22 cellular contexts compared by ENCODE assay signal in genomic region chr3:46094506-46094905, GRCh38.
DNase-seq lines count a peak whose midpoint lies in the region; ATAC-seq and TF ChIP-seq lines count a peak whose summit lies in the region.
"Had no signal": no experiment of that assay in that cellular context is flagged by ENCODE, and none has a peak within 500 bp of the region (broad histone marks: within the 10 kb centered on the region; RNA-seq: fewer than 3 reads in every experiment).

No MANE protein-coding gene starts in this region.

- H2AFZ ChIP-seq in H9 (ENCODE audit: low read length), result no peak overlapping the region

- H2BK5ac ChIP-seq in H9 (ENCODE audit: insufficient read length, low read length), result no peak overlapping the region

- H4K91ac ChIP-seq in H9 (ENCODE audit: insufficient read length, low read depth, low read length), result no peak overlapping the region

- CTCF ChIA-PET in activated naive CD4-positive, alpha-beta T cell treated with anti-CD3 and anti-CD28 coated beads, Interleukin-2, amount 10 ng/mL, durations not matched to agents 7 days and 5 days (lab: Charles Lee), result interaction anchor here (1.3 to 2.5 kb wide), 4 partner anchors 16 to 277 kb away, joined by 3 to 12 read pairs (median 10); partner anchors contain the start of genes CCR1 and CCR5
- CTCF ChIA-PET in activated B cell treated with CpG ODN at 0.5 μM for 24 hours (lab: Charles Lee), result interaction anchor here (0.9 to 2.3 kb wide), 5 partner anchors 15 to 114 kb away, joined by 3 to 8 read pairs (median 4); partner anchors contain the start of gene CCR1

- peaks cover 6% of the 10 kb centered on the region for H3K36me3 Mint-ChIP-seq in activated naive CD4-positive, alpha-beta T cell treated with anti-CD3 and anti-CD28 coated beads, Interleukin-2, amount 10 ng/mL, durations not matched to agents 7 days and 5 days
- H3K36me3 Mint-ChIP-seq in activated B cell treated with CpG ODN at 0.5 μM for 24 hours (ENCODE audit: low read depth) (no peaks in the 10 kb centered on the region), H9 (ENCODE audit: insufficient read depth in 1 of 3, low read depth in 3 of 3) (no peaks in the 10 kb centered on the region)
- H3K36me3 Mint-ChIP-seq: CD4-positive, alpha-beta memory T cell had no signal

- no peak overlapping the region for H3K4me3 Mint-ChIP-seq in activated naive CD4-positive, alpha-beta T cell treated with anti-CD3 and anti-CD28 coated beads, Interleukin-2, amount 10 ng/mL, durations not matched to agents 7 days and 5 days
- no peak overlapping the region for H3K4me3 Mint-ChIP-seq in activated B cell treated with CpG ODN at 0.5 μM for 24 hours
- no peak overlapping the region for H3K4me3 Mint-ChIP-seq in H9
- H3K4me3 Mint-ChIP-seq: activated CD8-positive, alpha-beta T cell treated with anti-CD3 and anti-CD28 coated beads, Interleukin-2, amount 10 ng/mL, durations not matched to agents 7 days and 5 days; CD4-positive, alpha-beta memory T cell; naive thymus-derived CD4-positive, alpha-beta T cell had no signal

- no peak overlapping the region for H2BK120ac ChIP-seq in H9 (ENCODE audit: low read depth, low read length, poor library complexity, severe bottlenecking)

- no peak overlapping the region for H4K5ac ChIP-seq in H9 (ENCODE audit: insufficient read length, low read depth, low read length)

- H3K36me3 ChIP-seq in muscle layer of duodenum (ENCODE audit: control insufficient read depth in 1 of 2, insufficient read depth in 2 of 2, low read length in 2 of 2) (no peaks in the 10 kb centered on the region), upper lobe of right lung (no peaks in the 10 kb centered on the region)
- H3K36me3 ChIP-seq: sigmoid colon had no signal

- no peak overlapping the region for H2BK12ac ChIP-seq in H9 (ENCODE audit: insufficient read length, low read depth, low read length)

- H3K23me2 ChIP-seq in H9 (ENCODE audit: insufficient read length, low read depth, low read length, poor library complexity, severe bottlenecking), result no peaks in the 10 kb centered on the region

- H3K18ac ChIP-seq in H9 (ENCODE audit: insufficient read length, low read depth, low read length), result no peak overlapping the region

- no peaks in the 10 kb centered on the region for H3K4me1 ChIP-seq in muscle layer of duodenum (ENCODE audit: control insufficient read depth in 1 of 2, insufficient read depth in 2 of 2, low read length in 2 of 2)
- peaks cover 49% of the 10 kb centered on the region for H3K4me1 ChIP-seq in upper lobe of right lung
- no peaks in the 10 kb centered on the region for H3K4me1 ChIP-seq in H9 (ENCODE audit: insufficient read depth, low read length)

- H3T11ph ChIP-seq in H9 (ENCODE audit: low read length), result no peak overlapping the region

- no peaks in the 10 kb centered on the region for H3K79me1 ChIP-seq in H9 (ENCODE audit: insufficient read depth, low read depth, low read length, poor library complexity, severe bottlenecking)

- H3K27ac ChIP-seq in muscle layer of duodenum (ENCODE audit: low read length) (peak overlapping the region; percentile 48), upper lobe of right lung (peak overlapping the region; percentile 40), H9 (ENCODE audit: insufficient read length, low read depth, low read length) (no peak overlapping the region)
- H3K27ac ChIP-seq: sigmoid colon had no signal

- H3K9me3 Mint-ChIP-seq in activated naive CD4-positive, alpha-beta T cell treated with anti-CD3 and anti-CD28 coated beads, Interleukin-2, amount 10 ng/mL, durations not matched to agents 7 days and 5 days, result peaks cover 4% of the 10 kb centered on the region
- no peaks in the 10 kb centered on the region for H3K9me3 Mint-ChIP-seq in activated B cell treated with CpG ODN at 0.5 μM for 24 hours
- peaks cover 0 to 4% of the 10 kb centered on the region in 2 experiments; a peak in 2 of 5 replicates for H3K9me3 Mint-ChIP-seq in H9
- H3K9me3 Mint-ChIP-seq: activated naive CD4-positive, alpha-beta T cell treated with anti-CD3 and anti-CD28 coated beads, Interleukin-2, amount 50 U/mL, for 72 hours; CD4-positive, alpha-beta memory T cell had no signal

- no peak overlapping the region for H3K4ac ChIP-seq in H9 (ENCODE audit: low read depth, low read length)

- no peak overlapping the region for H2AK5ac ChIP-seq in H9 (ENCODE audit: insufficient read length, low read length)

- H3K4me3 ChIP-seq in muscle layer of duodenum (ENCODE audit: low read depth in 1 of 2, low read length in 2 of 2) (no peak overlapping the region), upper lobe of right lung (no peak overlapping the region)
- H3K4me3 ChIP-seq: sigmoid colon had no signal

- POLR2A ChIA-PET in activated B cell treated with CpG ODN at 0.5 μM for 24 hours (lab: Charles Lee), result interaction anchor here (1.1 to 1.4 kb wide), 2 partner anchors 10 to 92 kb away, joined by 3 to 7 read pairs; no protein-coding TSS in a partner anchor

- no peak overlapping the region for H2BK20ac ChIP-seq in H9 (ENCODE audit: low read depth, low read length, poor library complexity, severe bottlenecking)

- WGBS in H9 (ENCODE audit: extremely low coverage, insufficient read length, low lambda C conversion rate), result no CpG with 5 or more reads among the region's 1 CpG

- intact Hi-C loops in activated B cell treated with CpG ODN at 0.5 μM for 24 hours (cut with micrococcal nuclease), result loop anchor here (10.0 kb wide), 1 partner anchor 500 kb away; the partner anchor contains the start of gene LIMD1
- intact Hi-C loops in upper lobe of right lung (cut with DNase I), result no loop called here

- no peak for TF ChIP-seq CTCF in activated B cell treated with CpG ODN at 0.5 μM for 24 hours (IDR thresholded peaks at IDR 0.05)
- no peak for TF ChIP-seq CTCF in upper lobe of right lung (IDR thresholded peaks at IDR 0.05)
- TF ChIP-seq CTCF in H9 (conservative IDR thresholded peaks at IDR 0.05), result no peak

- H3K14ac ChIP-seq in H9 (ENCODE audit: insufficient read depth, low read length), result no peak overlapping the region

- no peaks in the 10 kb centered on the region for H4K20me1 ChIP-seq in H9 (ENCODE audit: control insufficient read depth, insufficient read depth, insufficient read length)

- H3K79me2 ChIP-seq in H9 (ENCODE audit: insufficient read depth, low read length), result no peaks in the 10 kb centered on the region

- H3K4me1 Mint-ChIP-seq in activated naive CD4-positive, alpha-beta T cell treated with anti-CD3 and anti-CD28 coated beads, Interleukin-2, amount 10 ng/mL, durations not matched to agents 7 days and 5 days, result peaks cover 65% of the 10 kb centered on the region
- H3K4me1 Mint-ChIP-seq in activated B cell treated with CpG ODN at 0.5 μM for 24 hours (peaks cover 98% of the 10 kb centered on the region), H9 (no peaks in the 10 kb centered on the region)

- H3K27me3 Mint-ChIP-seq in activated naive CD4-positive, alpha-beta T cell treated with anti-CD3 and anti-CD28 coated beads, Interleukin-2, amount 10 ng/mL, durations not matched to agents 7 days and 5 days, result peaks cover 11% of the 10 kb centered on the region
- no peaks in the 10 kb centered on the region for H3K27me3 Mint-ChIP-seq in activated B cell treated with CpG ODN at 0.5 μM for 24 hours
- peaks cover 2% of the 10 kb centered on the region; the same call in 1 of the 2 replicates for H3K27me3 Mint-ChIP-seq in H9 (ENCODE audit: low read depth)
- H3K27me3 Mint-ChIP-seq: CD4-positive, alpha-beta memory T cell had no signal

- H3K4me2 ChIP-seq in H9 (ENCODE audit: insufficient read depth, insufficient read length, low read length), result no peak overlapping the region

- no peak overlapping the region for H4K8ac ChIP-seq in H9 (replicated peaks; ENCODE audit: insufficient read length, low read depth, low read length)

- H3K27ac Mint-ChIP-seq in activated naive CD4-positive, alpha-beta T cell treated with anti-CD3 and anti-CD28 coated beads, Interleukin-2, amount 10 ng/mL, durations not matched to agents 7 days and 5 days, result peak overlapping the region; percentile 5
- H3K27ac Mint-ChIP-seq in activated B cell treated with CpG ODN at 0.5 μM for 24 hours (peak overlapping the region; percentile 90), H9 (no peak overlapping the region; a peak in 1 of 7 replicates)
- H3K27ac Mint-ChIP-seq: activated CD8-positive, alpha-beta T cell treated with anti-CD3 and anti-CD28 coated beads, Interleukin-2, amount 10 ng/mL, durations not matched to agents 7 days and 5 days; activated naive CD4-positive, alpha-beta T cell treated with anti-CD3 and anti-CD28 coated beads, Interleukin-2, amount 50 U/mL, for 72 hours; activated T-helper 2 cell treated with anti-CD3 and anti-CD28 coated beads, Interferon-gamma antibody, Interleukin-2, Interleukin-4, amounts not matched to agents 10 μg/mL and 5 μg/mL and 100 μg/mL, durations not matched to agents 14 hours and 24 hours and 36 hours had no signal

- H3K23ac ChIP-seq in H9 (ENCODE audit: insufficient read length, low read depth, low read length), result no peak overlapping the region

- no peak overlapping the region for H3K56ac ChIP-seq in H9 (ENCODE audit: insufficient read length, low read depth, low read length)

- H2BK15ac ChIP-seq in H9 (ENCODE audit: low read depth, low read length), result no peak overlapping the region

- H3K27me3 ChIP-seq in muscle layer of duodenum (ENCODE audit: low read depth, low read length) (no peaks in the 10 kb centered on the region), upper lobe of right lung (no peaks in the 10 kb centered on the region), H9 (ENCODE audit: insufficient read depth, low read length) (no peaks in the 10 kb centered on the region)
- H3K27me3 ChIP-seq: sigmoid colon had no signal

- H3K9me3 ChIP-seq in muscle layer of duodenum (ENCODE audit: control insufficient read depth in 1 of 2, low read length in 2 of 2), result no peaks in the 10 kb centered on the region
- no peaks in the 10 kb centered on the region for H3K9me3 ChIP-seq in upper lobe of right lung
- H3K9me3 ChIP-seq in H9 (ENCODE audit: control insufficient read depth, low read depth, low read length), result no peaks in the 10 kb centered on the region
- H3K9me3 ChIP-seq: sigmoid colon had no signal

- DNase-seq in activated naive CD4-positive, alpha-beta T cell treated with anti-CD3 and anti-CD28 coated beads, Interleukin-2, amount 10 ng/mL, durations not matched to agents 7 days and 5 days, result no peak
- DNase-seq in activated naive CD4-positive, alpha-beta T cell treated with anti-CD3 and anti-CD28 coated beads, Interleukin-2, amount 50 U/mL, for 16 hours, result no peak
- DNase-seq in activated B cell treated with CpG ODN at 0.5 μM for 24 hours (no peak), upper lobe of right lung (no peak), H9 (no peak), amniotic stem cell (lab: John Stamatoyannopoulos, UW) (no peak), DMS53 (lab: John Stamatoyannopoulos, UW) (no peak)
- DNase-seq: activated CD8-positive, alpha-beta T cell treated with anti-CD3 and anti-CD28 coated beads, Interleukin-2, amount 10 ng/mL, durations not matched to agents 7 days and 5 days; CD4-positive, alpha-beta memory T cell; MM.1S; naive thymus-derived CD4-positive, alpha-beta T cell; NCI-H1417 treated with DMSO at 0.1 percent for 48 hours; NCI-H2029 treated with DMSO at 0.1 percent for 48 hours; NCI-H524; SHP77 treated with DMSO at 0.1 percent for 48 hours; sigmoid colon; stimulated activated CD4-positive, alpha-beta T cell treated with anti-CD3 and anti-CD28 coated beads, Interleukin-4, amount 100 ng/mL, for 4 hours had no signal

- no peak overlapping the region for H3K9ac ChIP-seq in H9 (ENCODE audit: extremely low read depth, insufficient read length, low read length)

- ATAC-seq in activated B cell treated with CpG ODN at 0.5 μM for 24 hours (ENCODE audit: low read depth), result no peak
- no peak for ATAC-seq in upper lobe of right lung
- ATAC-seq: activated CD8-positive, alpha-beta T cell treated with anti-CD3 and anti-CD28 coated beads, Interleukin-2, amount 10 ng/mL, durations not matched to agents 7 days and 5 days; activated naive CD4-positive, alpha-beta T cell treated with anti-CD3 and anti-CD28 coated beads, Interleukin-2, amount 50 U/mL, for 72 hours; left lobe of liver; Panc1 had no signal

Comparison
In these comparisons a context has a peak if more than half of its experiments do, and no peak if none do; other contexts are left out.
1. H3K27ac Mint-ChIP-seq: peak in activated naive CD4-positive, alpha-beta T cell treated with anti-CD3 and anti-CD28 coated beads, Interleukin-2, amount 10 ng/mL, durations not matched to agents 7 days and 5 days (single experiment) and activated B cell treated with CpG ODN at 0.5 μM for 24 hours (single experiment); none in H9 (0 of 3).